8 cellular contexts compared by ENCODE assay signal in genomic region chr3:152281032-152281713, GRCh38. TPM values are rescaled to one million over a fixed set of nuclear protein-coding genes. Genes with fewer than 3 reads are reported as not detected.
DNase-seq lines count a peak whose midpoint lies in the region; ATAC-seq and TF ChIP-seq lines count a peak whose summit lies in the region.

No MANE protein-coding gene starts in this region.

- H3K4me2 ChIP-seq in SU-DHL-6 (ENCODE audit: low read depth, low read length, poor library complexity, severe bottlenecking), result peak overlapping the region; percentile 91

- peaks cover 99% of the 10 kb centered on the region for H3K79me2 ChIP-seq in SU-DHL-6 (ENCODE audit: insufficient read depth, low read length)

- peak overlapping the region; percentile 6 to 94 (median 73) for H3K27ac Mint-ChIP-seq in naive thymus-derived CD4-positive, alpha-beta T cell

- peaks cover 0 to 16% (median 0%) of the 10 kb centered on the region in 5 donors for H3K36me3 Mint-ChIP-seq in naive thymus-derived CD4-positive, alpha-beta T cell

- peak overlapping the region; percentile 64 to 79 (median 72) for H3K4me3 Mint-ChIP-seq in naive thymus-derived CD4-positive, alpha-beta T cell

- no peak for TF ChIP-seq CTCF in SU-DHL-6 (IDR thresholded peaks at IDR 0.05; ENCODE audit: insufficient read depth, low read length, poor library complexity, severe bottlenecking)
- TF ChIP-seq CTCF in colonic mucosa (IDR thresholded peaks at IDR 0.05), result no peak

- H3K27me3 Mint-ChIP-seq in naive thymus-derived CD4-positive, alpha-beta T cell, result no peaks in the 10 kb centered on the region

- POLR2A ChIA-PET in naive thymus-derived CD4-positive, alpha-beta T cell (lab: Charles Lee), result interaction anchor here (0.8 to 3.8 kb wide), 13 partner anchors 10 to 88 kb away, joined by 3 to 46 read pairs (median 4); partner anchors contain the start of gene MBNL1

- CTCF ChIA-PET in naive thymus-derived CD4-positive, alpha-beta T cell (lab: Charles Lee), result interaction anchor here (1.4 to 1.6 kb wide), 2 partner anchors 96 to 97 kb away, joined by 4 to 7 read pairs; no protein-coding TSS in a partner anchor

- H3K27ac ChIP-seq in SU-DHL-6 (ENCODE audit: low read depth, low read length) (peak overlapping the region; percentile 41; the same call in 1 of the 2 replicates), colonic mucosa (no peak overlapping the region)
- peak overlapping the region; percentile 49 for H3K27ac ChIP-seq in naive thymus-derived CD4-positive, alpha-beta T cell (ENCODE audit: low read depth, low read length)

- H3K9me2 ChIP-seq in SU-DHL-6 (replicated peaks; ENCODE audit: insufficient read depth, low read length), result no peaks in the 10 kb centered on the region

- H3K36me3 ChIP-seq in SU-DHL-6 (ENCODE audit: low read length), result no peaks in the 10 kb centered on the region
- no peaks in the 10 kb centered on the region for H3K36me3 ChIP-seq in naive thymus-derived CD4-positive, alpha-beta T cell (ENCODE audit: control insufficient read depth in 2 of 3, insufficient read depth in 3 of 3, low read length in 3 of 3)
- H3K36me3 ChIP-seq in colonic mucosa, result no peaks in the 10 kb centered on the region

- H3K4me1 ChIP-seq in naive thymus-derived CD4-positive, alpha-beta T cell (ENCODE audit: control insufficient read depth in 2 of 2, insufficient read depth in 2 of 2, low read length in 2 of 2), result peaks cover 47 to 86% of the 10 kb centered on the region in 2 donors
- H3K4me1 ChIP-seq in colonic mucosa, result peaks cover 9% of the 10 kb centered on the region

- peaks cover 55 to 95% (median 85%) of the 10 kb centered on the region in 7 donors for H3K4me1 Mint-ChIP-seq in naive thymus-derived CD4-positive, alpha-beta T cell

- H3K9me3 ChIP-seq in SU-DHL-6 (ENCODE audit: insufficient read depth, low read length) (no peaks in the 10 kb centered on the region), colonic mucosa (no peaks in the 10 kb centered on the region)
- H3K9me3 ChIP-seq in naive thymus-derived CD4-positive, alpha-beta T cell (ENCODE audit: control insufficient read depth in 2 of 3, low read length in 3 of 3), result no peaks in the 10 kb centered on the region

- H4K20me1 ChIP-seq in SU-DHL-6 (ENCODE audit: low read depth, low read length), result peaks cover 92% of the 10 kb centered on the region

- DNase-seq in naive thymus-derived CD4-positive, alpha-beta T cell, result no peak
- DNase-seq in colonic mucosa, result no peak
- DNase-seq in NCI-H2081 treated with DMSO at 0.1 percent for 48 hours (lab: John Stamatoyannopoulos, UW), result no peak
- no peak for DNase-seq in HCEC 1CT
- no peak for DNase-seq in putamen (ENCODE audit: low spot score)

- H3K27me3 ChIP-seq in SU-DHL-6 (ENCODE audit: low read length) (no peaks in the 10 kb centered on the region), colonic mucosa (no peaks in the 10 kb centered on the region)
- H3K27me3 ChIP-seq in naive thymus-derived CD4-positive, alpha-beta T cell (ENCODE audit: control insufficient read depth in 2 of 2, insufficient read depth in 2 of 2, low read length in 2 of 2), result no peaks in the 10 kb centered on the region

- intact Hi-C loops in naive thymus-derived CD4-positive, alpha-beta T cell (cut with micrococcal nuclease), result no loop called here
- intact Hi-C loops in colonic mucosa (cut with DNase I), result no loop called here

- H3K9ac ChIP-seq in SU-DHL-6 (ENCODE audit: low read length), result no peak overlapping the region; the same call in 1 of the 2 replicates
- no peak overlapping the region for H3K9ac ChIP-seq in colonic mucosa (ENCODE audit: low read depth in 2 of 2, low read length in 2 of 2)

- ATAC-seq in GM18867 (IDR thresholded peaks at IDR 0.05; ENCODE audit: unreplicated experiment), result peak; percentile 90
- ATAC-seq in HG02642 (IDR thresholded peaks at IDR 0.05; ENCODE audit: poor library complexity, unreplicated experiment), result peak; percentile 75
- peak; percentile 12 for ATAC-seq in naive thymus-derived CD4-positive, alpha-beta T cell

- peaks cover 74% of the 10 kb centered on the region for H3F3A ChIP-seq in SU-DHL-6 (ENCODE audit: insufficient read depth)

- no peak overlapping the region for H2AFZ ChIP-seq in SU-DHL-6 (ENCODE audit: low read depth, low read length, severe bottlenecking)

- no peaks in the 10 kb centered on the region for H3K9me3 Mint-ChIP-seq in naive thymus-derived CD4-positive, alpha-beta T cell

- H3K4me3 ChIP-seq in SU-DHL-6 (ENCODE audit: insufficient read depth, low read length, poor library complexity, severe bottlenecking), result no peak overlapping the region
- H3K4me3 ChIP-seq in naive thymus-derived CD4-positive, alpha-beta T cell (ENCODE audit: low read length), result peak overlapping the region; percentile 18
- no peak overlapping the region for H3K4me3 ChIP-seq in colonic mucosa

RNA-seq across cellular contexts. Expression of gene MBNL1, which starts 12.4 kb away (rescaled TPM):
- total RNA-seq in naive thymus-derived CD4-positive, alpha-beta T cell, result 100 to 1,000 TPM; 459 to 675 (median 508) TPM
- 100 to 1,000 TPM; 371 to 389 TPM for polyA plus RNA-seq in naive thymus-derived CD4-positive, alpha-beta T cell
- total RNA-seq in colonic mucosa, result 100 to 1,000 TPM; 149 to 191 TPM

Comparison
In these comparisons a context has a peak if more than half of its experiments do, and no peak if none do; other contexts are left out.
1. ATAC-seq: peak in every context shown above with its lines; median percentile 90 in GM18867; 75 in HG02642; 12 in naive thymus-derived CD4-positive, alpha-beta T cell.